In the genomic region with DNA sequence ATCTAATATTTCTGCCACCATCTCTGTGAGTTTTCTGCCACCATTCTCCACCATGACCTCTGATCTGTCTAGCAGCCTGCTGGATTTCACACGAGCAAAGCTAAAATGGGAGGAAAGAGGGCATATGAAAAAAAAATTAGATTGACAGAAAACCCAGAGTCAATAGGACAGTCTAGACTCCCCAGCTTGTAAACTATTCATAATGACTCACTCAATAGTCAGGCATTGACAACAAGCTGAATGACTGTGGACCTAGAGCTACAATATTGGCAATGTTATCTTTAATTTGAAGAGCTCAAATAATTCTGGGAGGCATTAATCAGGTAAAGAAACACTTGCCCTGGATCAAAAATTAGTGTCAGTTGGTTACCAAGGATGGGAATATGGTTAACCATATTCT, we compare ENCODE assay signal across 14 cellular contexts.
DNase-seq lines count a peak whose midpoint lies in the region; ATAC-seq and TF ChIP-seq lines count a peak whose summit lies in the region.
"Had no signal": no experiment of that assay in that cellular context is flagged by ENCODE, and none has a peak within 500 bp of the region (broad histone marks: within the 10 kb centered on the region; RNA-seq: fewer than 3 reads in every experiment).

No MANE protein-coding gene starts in this region.

- H3K4me1 ChIP-seq in IMR-90 (ENCODE audit: control insufficient read depth, insufficient read depth, low read length): peaks cover 2% of the 10 kb centered on the region; the same call in 1 of the 2 replicates
- peaks cover 7% of the 10 kb centered on the region for H3K4me1 ChIP-seq in adipocyte (ENCODE audit: control insufficient read depth, insufficient read depth, low read length)

- H3K56ac ChIP-seq in IMR-90 (ENCODE audit: extremely low read depth, insufficient read depth, low read length): no peak overlapping the region

- H3K4me2 ChIP-seq in IMR-90 (ENCODE audit: low read depth, low read length): no peak overlapping the region

- H3K9ac ChIP-seq in IMR-90 (ENCODE audit: low read depth, low read length) (no peak overlapping the region), adipocyte (ENCODE audit: low read length) (no peak overlapping the region)

- no peaks in the 10 kb centered on the region for H4K20me1 ChIP-seq in IMR-90 (ENCODE audit: insufficient read depth, low read length)

- dilution Hi-C loops in IMR-90 (cut with HindIII; ENCODE audit: low sequenced_read_pairs, unreplicated experiment): no loop called here

- in situ Hi-C loops in IMR-90 (cut with MboI; ENCODE audit: low sequenced_read_pairs): no loop called here

- peak; percentile 67 to 73 for ATAC-seq in activated CD4-positive, CD25-positive, alpha-beta regulatory T cell treated with anti-CD3 and anti-CD28 coated beads, Interleukin-2, amount 50 U/mL, for 24 hours
- ATAC-seq in IMR-90 (ENCODE audit: low read depth) (0 out of 2 replicates have a peak, but pooled peaks have one; percentile 29), HG02884 (IDR thresholded peaks at IDR 0.05; ENCODE audit: unreplicated experiment) (no peak)
- ATAC-seq: HepG2; stimulated activated memory B cell treated with anti-CD40 and anti-IgM and Interleukin-4, amounts not matched to agents 10 μg/mL and 1 μg/mL and 100 μg/mL, for 72 hours had no signal

- no peak overlapping the region for H3K23ac ChIP-seq in IMR-90 (ENCODE audit: low read depth, low read length)

- no peak overlapping the region for H4K91ac ChIP-seq in IMR-90 (ENCODE audit: insufficient read depth, low read depth, low read length)

- no peak overlapping the region for H3K27ac ChIP-seq in IMR-90 (ENCODE audit: insufficient read depth, low read length)
- H3K27ac ChIP-seq: 22Rv1 had no signal

- no peak for TF ChIP-seq POLR2A in IMR-90 (IDR thresholded peaks at IDR 0.05; ENCODE audit: low read depth, low read length)

- no peaks in the 10 kb centered on the region for H3K9me3 ChIP-seq in IMR-90 (ENCODE audit: control insufficient read depth, insufficient read depth, low read length)
- H3K9me3 ChIP-seq in adipocyte (ENCODE audit: control insufficient read depth, low read length): no peaks in the 10 kb centered on the region

- H4K5ac ChIP-seq in IMR-90 (ENCODE audit: low read depth, low read length): no peak overlapping the region

- DNase-seq in activated CD4-positive, CD25-positive, alpha-beta regulatory T cell (lab: John Stamatoyannopoulos, UW): no peak
- peak; percentile 28 for DNase-seq in IMR-90
- DNase-seq in adipocyte (ENCODE audit: low read depth): peak; percentile 3
- peak; percentile 26 for DNase-seq in kidney epithelial cell (ENCODE audit: low read depth)
- no peak for DNase-seq in NCI-H1694 treated with DMSO at 0.1 percent for 48 hours (lab: John Stamatoyannopoulos, UW)
- no peak for DNase-seq in NCI-H1092 (lab: John Stamatoyannopoulos, UW)
- DNase-seq: activated B cell treated with CpG ODN at 0.5 μM for 24 hours; activated T-cell treated with anti-CD3 and anti-CD28 coated beads, Interleukin-2, amount 50 U/mL, for 48 hours; NCI-H345 had no signal

- intact Hi-C loops in IMR-90 (cut with micrococcal nuclease): no loop called here

- H2AK5ac ChIP-seq in IMR-90 (ENCODE audit: low read depth, low read length): no peak overlapping the region

- H2BK15ac ChIP-seq in IMR-90 (ENCODE audit: low read depth, low read length): no peak overlapping the region

- TF ChIP-seq RAD21 in IMR-90 (IDR thresholded peaks at IDR 0.05; ENCODE audit: low read length): no peak

- no peak overlapping the region for H2AK9ac ChIP-seq in IMR-90 (replicated peaks; ENCODE audit: low read depth, low read length, poor library complexity)

- H2BK5ac ChIP-seq in IMR-90 (ENCODE audit: low read depth, low read length, poor library complexity, severe bottlenecking): no peak overlapping the region

- no CpG with 5 or more reads among the region's 1 CpG for WGBS in IMR-90 (ENCODE audit: extremely low coverage in 2 of 2, insufficient read length in 1 of 2), 2 experiments

- H3K27me3 ChIP-seq in IMR-90 (ENCODE audit: control insufficient read depth, insufficient read depth, low read length) (peaks cover 30% of the 10 kb centered on the region), adipocyte (replicated peaks; ENCODE audit: control insufficient read depth, insufficient read depth, low read length) (no peaks in the 10 kb centered on the region), kidney epithelial cell (ENCODE audit: control insufficient read depth, insufficient read depth, low read length) (no peaks in the 10 kb centered on the region)

- no peak overlapping the region for H3K14ac ChIP-seq in IMR-90 (replicated peaks; ENCODE audit: low read depth, low read length)

- TF ChIP-seq CTCF in IMR-90 (conservative IDR thresholded peaks at IDR 0.05; ENCODE audit: low read depth, low read length) (no peak), kidney epithelial cell (IDR thresholded peaks at IDR 0.05; ENCODE audit: insufficient read depth, low read length, poor library complexity, severe bottlenecking) (no peak)

- BruUV-seq in IMR-90 (replicated peaks; lab: Mats Ljungman, UMichigan): no TSS peak

- H4K8ac ChIP-seq in IMR-90 (ENCODE audit: low read depth in 2 of 2, low read length in 2 of 2): no peak overlapping the region

- POLR2A ChIA-PET in IMR-90 (lab: Charles Lee; ENCODE audit: unreplicated experiment): no interaction called here

- CTCF ChIA-PET in IMR-90 (lab: Yijun Ruan, JAX): no interaction called here

- H3K79me1 ChIP-seq in IMR-90 (ENCODE audit: low read depth in 1 of 2, low read length in 2 of 2): no peaks in the 10 kb centered on the region

- no peak overlapping the region for H3K4ac ChIP-seq in IMR-90 (ENCODE audit: low read depth, low read length)

- H3K9me1 ChIP-seq in IMR-90 (ENCODE audit: insufficient read depth, low read length): no peaks in the 10 kb centered on the region

- no peak overlapping the region for H3K18ac ChIP-seq in IMR-90 (ENCODE audit: low read depth, low read length)

- H3K4me3 ChIP-seq in IMR-90 (ENCODE audit: insufficient read depth, low read depth, low read length): no peak overlapping the region
- H3K4me3 ChIP-seq in adipocyte (ENCODE audit: low read length): no peak overlapping the region
- H3K4me3 ChIP-seq in kidney epithelial cell (ENCODE audit: low read depth, low read length): no peak overlapping the region

- no peak overlapping the region for H2BK20ac ChIP-seq in IMR-90 (ENCODE audit: low read depth, low read length)

- no peak overlapping the region for H2AFZ ChIP-seq in IMR-90 (replicated peaks; ENCODE audit: low read length, poor library complexity)

- H3K36me3 ChIP-seq in IMR-90 (ENCODE audit: control insufficient read depth, insufficient read depth, low read length) (no peaks in the 10 kb centered on the region), adipocyte (ENCODE audit: control insufficient read depth, insufficient read depth, low read length, severe bottlenecking) (no peaks in the 10 kb centered on the region), kidney epithelial cell (ENCODE audit: control insufficient read depth, insufficient read depth, low read length) (no peaks in the 10 kb centered on the region)

- H2BK120ac ChIP-seq in IMR-90 (ENCODE audit: low read depth, low read length): no peak overlapping the region

TF ChIP-seq in IMR-90, 13 proteins besides CTCF, POLR2A, EP300 and RAD21:
- no peak for TF ChIP-seq CHD1 (IDR thresholded peaks at IDR 0.05; ENCODE audit: low read depth, low read length)
- no peak for TF ChIP-seq NFE2L2 (IDR thresholded peaks at IDR 0.05; ENCODE audit: low read depth, low read length)
- TF ChIP-seq, protein P1, sequence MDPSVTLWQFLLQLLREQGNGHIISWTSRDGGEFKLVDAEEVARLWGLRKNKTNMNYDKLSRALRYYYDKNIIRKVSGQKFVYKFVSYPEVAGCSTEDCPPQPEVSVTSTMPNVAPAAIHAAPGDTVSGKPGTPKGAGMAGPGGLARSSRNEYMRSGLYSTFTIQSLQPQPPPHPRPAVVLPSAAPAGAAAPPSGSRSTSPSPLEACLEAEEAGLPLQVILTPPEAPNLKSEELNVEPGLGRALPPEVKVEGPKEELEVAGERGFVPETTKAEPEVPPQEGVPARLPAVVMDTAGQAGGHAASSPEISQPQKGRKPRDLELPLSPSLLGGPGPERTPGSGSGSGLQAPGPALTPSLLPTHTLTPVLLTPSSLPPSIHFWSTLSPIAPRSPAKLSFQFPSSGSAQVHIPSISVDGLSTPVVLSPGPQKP (IDR thresholded peaks at IDR 0.05; ENCODE audit: borderline replicate concordance, low read depth, low read length): no peak
- no peak for TF ChIP-seq MAZ (IDR thresholded peaks at IDR 0.05; ENCODE audit: borderline replicate concordance, low read depth, low read length)
- TF ChIP-seq RCOR1 (IDR thresholded peaks at IDR 0.05; ENCODE audit: insufficient replicate concordance, low read length): no peak
- no peak for TF ChIP-seq MAFK (IDR thresholded peaks at IDR 0.05; ENCODE audit: low read depth, low read length)
- TF ChIP-seq SMC3 (IDR thresholded peaks at IDR 0.05; ENCODE audit: low read depth, low read length): no peak
- TF ChIP-seq BHLHE40 (IDR thresholded peaks at IDR 0.05; ENCODE audit: low read depth, low read length): no peak
- no peak for TF ChIP-seq FOS (IDR thresholded peaks at IDR 0.05; ENCODE audit: low read depth, low read length)
- no peak for TF ChIP-seq RFX5 (IDR thresholded peaks at IDR 0.05; ENCODE audit: low read depth, low read length)
- TF ChIP-seq, protein P2, sequence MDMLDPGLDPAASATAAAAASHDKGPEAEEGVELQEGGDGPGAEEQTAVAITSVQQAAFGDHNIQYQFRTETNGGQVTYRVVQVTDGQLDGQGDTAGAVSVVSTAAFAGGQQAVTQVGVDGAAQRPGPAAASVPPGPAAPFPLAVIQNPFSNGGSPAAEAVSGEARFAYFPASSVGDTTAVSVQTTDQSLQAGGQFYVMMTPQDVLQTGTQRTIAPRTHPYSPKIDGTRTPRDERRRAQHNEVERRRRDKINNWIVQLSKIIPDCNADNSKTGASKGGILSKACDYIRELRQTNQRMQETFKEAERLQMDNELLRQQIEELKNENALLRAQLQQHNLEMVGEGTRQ (IDR thresholded peaks at IDR 0.05; ENCODE audit: low read depth, low read length): no peak
- no peak for TF ChIP-seq MXI1 (IDR thresholded peaks at IDR 0.05; ENCODE audit: borderline replicate concordance, low read depth, low read length)
- TF ChIP-seq CEBPB (IDR thresholded peaks at IDR 0.05; ENCODE audit: low read depth, low read length): no peak

Comparison
In these comparisons a context has a peak if more than half of its experiments do, and no peak if none do; other contexts are left out.
1. DNase-seq: peak in IMR-90 (single experiment), adipocyte (single experiment) and kidney epithelial cell (single experiment); none in activated CD4-positive, CD25-positive, alpha-beta regulatory T cell (0 of 4), NCI-H1694 treated with DMSO at 0.1 percent for 48 hours (single experiment) and NCI-H1092 (single experiment).